8 cellular contexts compared by ENCODE assay signal in the genomic region with DNA sequence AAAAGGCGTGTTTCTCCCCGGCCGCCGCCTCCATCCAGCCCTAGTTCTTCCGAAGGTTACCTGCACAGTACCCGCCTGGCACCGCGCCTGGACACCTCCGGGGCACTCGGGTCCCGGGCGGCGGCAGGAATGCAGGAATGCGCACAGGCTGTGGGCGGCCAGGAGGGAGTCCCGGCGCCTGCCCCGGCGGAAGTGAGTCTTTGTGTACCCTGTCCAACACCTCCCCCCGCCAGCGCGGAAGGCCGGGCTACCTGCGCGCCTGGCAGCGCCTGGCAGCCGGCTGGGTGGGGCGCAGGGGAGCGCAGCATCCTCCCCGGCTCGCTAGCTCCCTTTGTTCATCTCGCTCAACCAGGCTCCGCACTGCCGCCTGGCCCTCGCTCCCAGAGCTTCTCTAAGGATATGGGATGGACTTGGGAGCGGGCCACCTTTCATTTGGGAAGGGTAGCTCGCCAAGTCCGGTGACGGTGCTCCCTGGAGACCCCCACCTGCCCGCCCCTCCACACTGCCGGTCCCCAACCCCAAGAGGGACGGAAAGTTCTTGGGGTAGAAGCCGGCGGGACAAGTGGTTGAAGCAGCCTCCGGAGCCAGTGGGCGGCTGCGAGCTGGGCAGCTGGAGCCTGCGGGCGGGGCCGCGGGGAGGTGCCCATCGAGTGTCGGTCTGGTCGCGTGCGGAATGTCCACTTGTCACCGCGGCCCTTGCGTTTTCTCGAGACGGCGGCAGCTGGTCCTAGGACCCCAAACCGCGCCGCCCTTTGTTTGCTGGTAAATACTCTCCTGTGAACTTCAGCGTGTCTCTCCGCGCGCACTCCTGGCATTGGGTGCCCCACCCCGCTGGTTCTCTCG. TPM values are rescaled to one million over a fixed set of nuclear protein-coding genes. Genes with fewer than 3 reads are reported as not detected.
DNase-seq lines count a peak whose midpoint lies in the region; ATAC-seq and TF ChIP-seq lines count a peak whose summit lies in the region.

No MANE protein-coding gene starts in this region.

- 1% methylated on average over 71 of the region's 71 CpGs for WGBS in ectodermal cell, 2 experiments
- WGBS in lower leg skin, 2 donors, result 1 to 3% methylated on average over 12 to 69 of the region's 71 CpGs

- DNase-seq in NCI-H1048 (lab: John Stamatoyannopoulos, UW) (peak; percentile 72), mucosa of descending colon (peak; percentile 34 to 68 (median 59)), cerebellum (ENCODE audit: low spot score) (no peak), foreskin melanocyte (no peak), lower leg skin (ENCODE audit: low spot score in 2 of 2) (no peak)

- peak overlapping the region; percentile 76 for H3K4me3 ChIP-seq in ectodermal cell (ENCODE audit: insufficient read depth, low read depth, low read length)
- no peak overlapping the region for H3K4me3 ChIP-seq in mucosa of descending colon
- H3K4me3 ChIP-seq in lower leg skin (ENCODE audit: low read depth, poor library complexity, severe bottlenecking), result no peak overlapping the region

- no peaks in the 10 kb centered on the region for H3K9me3 ChIP-seq in ectodermal cell (ENCODE audit: control insufficient read depth, low read length)
- H3K9me3 ChIP-seq in mucosa of descending colon, result no peaks in the 10 kb centered on the region

- intact Hi-C loops in mucosa of descending colon (cut with DNase I, micrococcal nuclease), result no loop called here
- intact Hi-C loops in lower leg skin (cut with DNase I; ENCODE audit: low total_unique reads), result no loop called here

- H3K27ac ChIP-seq in 22Rv1 (no peak overlapping the region), ectodermal cell (ENCODE audit: insufficient read depth, low read depth, low read length, poor library complexity, severe bottlenecking) (no peak overlapping the region)

- peaks cover 62% of the 10 kb centered on the region for H3K27me3 ChIP-seq in ectodermal cell (ENCODE audit: control insufficient read depth, insufficient read depth, low read length, poor library complexity, severe bottlenecking)

- no peaks in the 10 kb centered on the region for H3K36me3 ChIP-seq in ectodermal cell (ENCODE audit: control insufficient read depth, insufficient read depth, low read length)
- no peaks in the 10 kb centered on the region for H3K36me3 ChIP-seq in mucosa of descending colon (ENCODE audit: low read depth)

- TF ChIP-seq POLR2A in lower leg skin (IDR thresholded peaks at IDR 0.05), result no peak

- TF ChIP-seq CTCF in 22Rv1 (IDR thresholded peaks at IDR 0.05) (peak; percentile 14; the same call in 1 of the 2 replicates), mucosa of descending colon (IDR thresholded peaks at IDR 0.05) (no peak), lower leg skin (IDR thresholded peaks at IDR 0.05) (no peak)

- ATAC-seq in mucosa of descending colon (peak; percentile 82), HG03108 (IDR thresholded peaks at IDR 0.05; ENCODE audit: unreplicated experiment) (no peak)

- H3K4me1 ChIP-seq in ectodermal cell (ENCODE audit: control insufficient read depth, insufficient read depth, low read length), result peaks cover 4% of the 10 kb centered on the region
- H3K4me1 ChIP-seq in mucosa of descending colon (ENCODE audit: low read depth), result peaks cover 17% of the 10 kb centered on the region

RNA-seq across cellular contexts. Expression of gene ST6GAL2, which starts 1.2 kb away (rescaled TPM):
- polyA plus RNA-seq in ectodermal cell (2013, experiment 1 of 4), result 16.1 TPM
- 19.8 TPM for polyA plus RNA-seq in ectodermal cell (2013, experiment 2 of 4)
- polyA plus RNA-seq in ectodermal cell (2013, experiment 3 of 4), result 10.3 TPM
- polyA plus RNA-seq in ectodermal cell (2013, experiment 4 of 4), result 12.7 TPM
- total RNA-seq in mucosa of descending colon (1 to 10 TPM in 2 of 3 donors, under 1 TPM in 1; 0.20 to 3.2 (median 1.2) TPM), cerebellum (139 TPM), lower leg skin (1 to 10 TPM in 1 of 4 donors, under 1 TPM in 3; 0.04 to 1.3 (median 0.82) TPM)

Comparison
In these comparisons a context has a peak if more than half of its experiments do, and no peak if none do; other contexts are left out.
1. DNase-seq: peak in NCI-H1048 (single experiment) and mucosa of descending colon (3 of 3); none in cerebellum (single experiment), foreskin melanocyte (single experiment) and lower leg skin (0 of 2).
2. RNA of gene ST6GAL2, which starts 1.2 kb away (total RNA-seq): 139 TPM in cerebellum (single experiment); 0.20 to 3.2 TPM in mucosa of descending colon and 0.04 to 1.3 TPM in lower leg skin; every median in the first group is over 10 times any median in the second.